Comparison of ENCODE assay signal across 8 cellular contexts in the genomic region with DNA sequence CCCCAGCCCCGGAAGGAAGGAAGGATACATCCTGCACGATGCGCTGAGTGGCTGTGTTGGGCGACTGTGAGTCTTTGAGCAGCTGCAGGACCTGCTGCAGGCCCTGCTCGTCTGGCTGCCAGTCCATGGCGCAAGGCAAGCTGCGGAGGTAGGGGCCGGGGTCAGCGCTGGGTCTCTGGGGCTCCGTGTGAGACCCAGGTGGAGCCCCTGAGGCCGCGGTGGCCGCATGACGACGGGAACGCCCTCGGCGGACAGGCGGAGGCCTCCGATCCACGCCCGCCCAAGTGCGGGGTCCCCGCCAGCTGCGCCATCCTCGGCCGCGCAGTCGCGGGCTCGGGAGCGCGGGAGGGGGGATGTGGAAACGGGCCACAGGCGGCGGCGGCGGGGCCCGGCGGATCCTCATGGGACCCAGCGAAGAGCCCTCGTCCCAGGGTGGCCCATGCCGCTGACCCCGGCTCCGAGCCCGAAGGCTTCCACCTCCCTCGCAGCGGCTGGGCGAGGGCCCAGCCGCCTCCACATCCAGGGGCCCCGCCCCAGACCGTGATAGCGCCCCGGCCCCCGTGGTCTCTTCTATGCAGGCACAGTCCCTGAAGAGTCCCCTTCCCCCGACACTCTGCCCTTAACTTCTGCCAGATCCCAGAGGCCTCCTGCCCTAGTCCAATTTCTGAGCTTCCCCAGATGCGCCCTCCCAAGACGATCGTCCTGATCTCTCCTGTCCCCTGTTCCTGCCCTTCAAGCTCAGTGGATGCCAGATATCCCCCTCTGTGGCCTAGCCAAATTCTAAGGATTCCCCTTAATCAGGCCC. TPM values are rescaled to one million over a fixed set of nuclear protein-coding genes. Genes with fewer than 3 reads are reported as not detected.
DNase-seq lines count a peak whose midpoint lies in the region; ATAC-seq and TF ChIP-seq lines count a peak whose summit lies in the region.

No MANE protein-coding gene starts in this region.

- no peak for TF ChIP-seq CTCF in HEK293 (tag by site-specific recombination; IDR thresholded peaks at IDR 0.05)
- no peak for TF ChIP-seq CTCF in fibroblast of villous mesenchyme (IDR thresholded peaks at IDR 0.05; ENCODE audit: insufficient read depth, low read depth, low read length)
- TF ChIP-seq CTCF in ovary (IDR thresholded peaks at IDR 0.05) = no peak

- peak overlapping the region; percentile 79 for H3K4me3 ChIP-seq in HEK293 (ENCODE audit: low read depth, low read length)
- H3K4me3 ChIP-seq in fibroblast of villous mesenchyme (ENCODE audit: low read depth, low read length) = peak overlapping the region; percentile 76
- peak overlapping the region; percentile 78 for H3K4me3 ChIP-seq in ovary

- POLR2A ChIA-PET in HEK293 (lab: Yijun Ruan, JAX) = interaction anchor here (0.5 to 5.1 kb wide), 6 partner anchors 11 to 88 kb away, joined by 3 to 89 read pairs (median 4); partner anchors contain the start of genes GET3, JUNB and TRIR
- POLR2A ChIA-PET in activated CD4-positive, alpha-beta memory T cell treated with anti-CD3 and anti-CD28 coated beads for 36 hours (lab: Charles Lee) = interaction anchor here (2.4 to 3.8 kb wide), 3 partner anchors 13 to 71 kb away, joined by 14 to 73 read pairs (median 24); partner anchors contain the start of genes FBXW9, JUNB and TRIR

- no peaks in the 10 kb centered on the region for H3K9me3 ChIP-seq in HEK293 (ENCODE audit: control insufficient read depth, insufficient read depth, low read depth, low read length)
- no peaks in the 10 kb centered on the region for H3K9me3 ChIP-seq in ovary

- ATAC-seq in HG03196 (IDR thresholded peaks at IDR 0.05; ENCODE audit: unreplicated experiment) = no peak

- peaks cover 26% of the 10 kb centered on the region for H3K4me1 Mint-ChIP-seq in activated CD4-positive, alpha-beta memory T cell treated with anti-CD3 and anti-CD28 coated beads for 36 hours (ENCODE audit: low read depth)

- H3K27me3 ChIP-seq in ovary = no peaks in the 10 kb centered on the region

- no peaks in the 10 kb centered on the region for H3K27me3 Mint-ChIP-seq in activated CD4-positive, alpha-beta memory T cell treated with anti-CD3 and anti-CD28 coated beads for 36 hours

- H3K4me1 ChIP-seq in HEK293 (ENCODE audit: control insufficient read depth, insufficient read depth, low read length) = no peaks in the 10 kb centered on the region
- H3K4me1 ChIP-seq in ovary (ENCODE audit: insufficient read depth) = peaks cover 8% of the 10 kb centered on the region

- CTCF ChIA-PET in HEK293 (lab: Yijun Ruan, JAX) = interaction anchor here (0.6 to 3.3 kb wide), 7 partner anchors 12 to 338 kb away, joined by 3 to 19 read pairs (median 4); partner anchors contain the start of gene TRIR
- CTCF ChIA-PET in activated CD4-positive, alpha-beta memory T cell treated with anti-CD3 and anti-CD28 coated beads for 36 hours (lab: Charles Lee) = interaction anchor here (0.8 to 4.8 kb wide), 7 partner anchors 12 to 127 kb away, joined by 4 to 44 read pairs (median 5); partner anchors contain the start of gene TRIR

- no peak for TF ChIP-seq EP300 in ovary (IDR thresholded peaks at IDR 0.05)

- peak overlapping the region; percentile 85 for H3K4me3 Mint-ChIP-seq in activated CD4-positive, alpha-beta memory T cell treated with anti-CD3 and anti-CD28 coated beads for 36 hours

- no peak for TF ChIP-seq POLR2A in ovary (IDR thresholded peaks at IDR 0.05)

- H3K36me3 ChIP-seq in HEK293 (ENCODE audit: control insufficient read depth in 2 of 2, insufficient read depth in 1 of 2, low read length in 2 of 2) (peaks cover 27 to 45% of the 10 kb centered on the region in 2 experiments), ovary (no peaks in the 10 kb centered on the region)

- intact Hi-C loops in activated CD4-positive, alpha-beta memory T cell treated with anti-CD3 and anti-CD28 coated beads for 36 hours (cut with micrococcal nuclease) = loop anchor here (5.0 kb wide), 3 partner anchors 39 to 216 kb away; partner anchors contain the start of genes CALR, DHPS and JUNB
- intact Hi-C loops in ovary (cut with DNase I) = no loop called here

- peak overlapping the region; percentile 91 for H3K27ac Mint-ChIP-seq in activated CD4-positive, alpha-beta memory T cell treated with anti-CD3 and anti-CD28 coated beads for 36 hours

- H3K27ac ChIP-seq in HEK293 (ENCODE audit: extremely low read depth, low read depth, low read length) (peak overlapping the region; percentile 97), ovary (peak overlapping the region; percentile 91 to 99)

- H3K9me3 Mint-ChIP-seq in activated CD4-positive, alpha-beta memory T cell treated with anti-CD3 and anti-CD28 coated beads for 36 hours = no peaks in the 10 kb centered on the region

- H3K36me3 Mint-ChIP-seq in activated CD4-positive, alpha-beta memory T cell treated with anti-CD3 and anti-CD28 coated beads for 36 hours = peaks cover 37% of the 10 kb centered on the region

- peak; percentile 36 for DNase-seq in activated CD4-positive, alpha-beta memory T cell treated with anti-CD3 and anti-CD28 coated beads for 36 hours
- DNase-seq in fibroblast of villous mesenchyme (ENCODE audit: low read depth) (peak; percentile 28), ovary (peak; percentile 47 to 69 (median 59)), NCI-H146 treated with DMSO at 0.1 percent for 48 hours (lab: John Stamatoyannopoulos, UW; ENCODE audit: unreplicated experiment) (no peak), DMS53 (lab: John Stamatoyannopoulos, UW) (no peak), NCI-H1694 treated with DMSO at 0.1 percent for 48 hours (lab: John Stamatoyannopoulos, UW) (no peak)

- 1 to 2% (median 1%) methylated on average over 41 to 59 of the region's 59 CpGs for WGBS in ovary, 3 donors

TF ChIP-seq in HEK293, 187 proteins besides CTCF, POLR2A, EP300 and RAD21 (continues in another document):
- TF ChIP-seq ZNF140 (tag by site-specific recombination; IDR thresholded peaks at IDR 0.05) (no peak), KLF9 (tag by site-specific recombination; IDR thresholded peaks at IDR 0.05; ENCODE audit: low read depth) (peak; percentile 18; the same call in 1 of the 2 replicates), ZNF341 (tag by site-specific recombination; IDR thresholded peaks at IDR 0.05; ENCODE audit: low read depth) (no peak), ZBTB48 (tag by site-specific recombination; IDR thresholded peaks at IDR 0.05) (peak; percentile 42; the same call in 1 of the 2 replicates), ZNF521 (tag by site-specific recombination; IDR thresholded peaks at IDR 0.05) (no peak), ZEB2 (tag by site-specific recombination; IDR thresholded peaks at IDR 0.05) (peak; percentile 12; the same call in 1 of the 2 replicates), ZNF426 (tag by site-specific recombination; IDR thresholded peaks at IDR 0.05) (no peak), ZFHX2 (tag by site-specific recombination; conservative IDR thresholded peaks at IDR 0.05) (peak; percentile 61; the same call in 1 of the 2 replicates), ZNF664 (tag by site-specific recombination; IDR thresholded peaks at IDR 0.05) (no peak), SP2 (tag by site-specific recombination; IDR thresholded peaks at IDR 0.05) (peak; percentile 12; the same call in 1 of the 2 replicates), ZXDB (tag by site-specific recombination; IDR thresholded peaks at IDR 0.05) (peak; percentile 19; the same call in 1 of the 2 replicates), KLF1 (tag by site-specific recombination; IDR thresholded peaks at IDR 0.05) (peak; percentile 55), GLI2 (tag by site-specific recombination; IDR thresholded peaks at IDR 0.05; ENCODE audit: borderline replicate concordance, low read depth) (no peak), ZNF24 (tag by site-specific recombination; IDR thresholded peaks at IDR 0.05) (no peak), ZNF530 (tag by site-specific recombination; IDR thresholded peaks at IDR 0.05; ENCODE audit: low read depth) (no peak), EGR2 (tag by site-specific recombination; IDR thresholded peaks at IDR 0.05; ENCODE audit: low read depth) (peak; percentile 31; the same call in 1 of the 2 replicates), ZNF132 (tag by site-specific recombination; IDR thresholded peaks at IDR 0.05; ENCODE audit: borderline replicate concordance) (no peak), ZNF776 (tag by site-specific recombination; IDR thresholded peaks at IDR 0.05; ENCODE audit: borderline replicate concordance) (no peak), ZNF600 (tag by site-specific recombination; IDR thresholded peaks at IDR 0.05) (peak; percentile 55)
- TF ChIP-seq, protein P1, sequence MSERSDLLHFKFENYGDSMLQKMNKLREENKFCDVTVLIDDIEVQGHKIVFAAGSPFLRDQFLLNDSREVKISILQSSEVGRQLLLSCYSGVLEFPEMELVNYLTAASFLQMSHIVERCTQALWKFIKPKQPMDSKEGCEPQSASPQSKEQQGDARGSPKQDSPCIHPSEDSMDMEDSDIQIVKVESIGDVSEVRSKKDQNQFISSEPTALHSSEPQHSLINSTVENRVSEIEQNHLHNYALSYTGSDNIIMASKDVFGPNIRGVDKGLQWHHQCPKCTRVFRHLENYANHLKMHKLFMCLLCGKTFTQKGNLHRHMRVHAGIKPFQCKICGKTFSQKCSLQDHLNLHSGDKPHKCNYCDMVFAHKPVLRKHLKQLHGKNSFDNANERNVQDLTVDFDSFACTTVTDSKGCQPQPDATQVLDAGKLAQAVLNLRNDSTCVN (tag by site-specific recombination; optimal IDR thresholded peaks at IDR 0.05) = peak; percentile 92

RNA-seq across cellular contexts. Expression of gene TNPO2, which starts 2.7 kb away (rescaled TPM):
- total RNA-seq in activated CD4-positive, alpha-beta memory T cell treated with anti-CD3 and anti-CD28 coated beads for 36 hours = 10 to 100 TPM; 65.2 to 76.4 TPM
- total RNA-seq in fibroblast of villous mesenchyme (36.7 and 53.1 TPM in 2 replicates), ovary (100 to 1,000 TPM in 2 of 7 donors, 10 to 100 TPM in 5; 42.1 to 109 (median 89.9) TPM)
- 10 to 100 TPM; 41.5 to 51.6 TPM for polyA plus RNA-seq in ovary

RNA-seq across cellular contexts. Expression of gene TRIR, which starts 13.4 kb away (rescaled TPM):
- 100 to 1,000 TPM; 167 to 182 TPM for total RNA-seq in activated CD4-positive, alpha-beta memory T cell treated with anti-CD3 and anti-CD28 coated beads for 36 hours
- total RNA-seq in fibroblast of villous mesenchyme = 127 and 153 TPM in 2 replicates
- total RNA-seq in ovary = 100 to 1,000 TPM; 134 to 476 (median 186) TPM
- 100 to 1,000 TPM; 243 to 288 TPM for polyA plus RNA-seq in ovary

RNA-seq across cellular contexts. Expression of gene GET3, which starts 16.2 kb away (rescaled TPM):
- 10 to 100 TPM; 54.2 TPM for total RNA-seq in activated CD4-positive, alpha-beta memory T cell treated with anti-CD3 and anti-CD28 coated beads for 36 hours
- 79.2 and 82.5 TPM in 2 replicates for total RNA-seq in fibroblast of villous mesenchyme
- total RNA-seq in ovary = 10 to 100 TPM; 26.2 to 59.0 (median 47.7) TPM
- 10 to 100 TPM; 42.6 to 68.1 TPM for polyA plus RNA-seq in ovary

RNA-seq across cellular contexts. Expression of gene FBXW9, which starts 24.6 kb away (rescaled TPM):
- 1 to 10 TPM; 6.6 to 7.0 TPM for total RNA-seq in activated CD4-positive, alpha-beta memory T cell treated with anti-CD3 and anti-CD28 coated beads for 36 hours
- total RNA-seq in fibroblast of villous mesenchyme (7.3 and 15.1 TPM in 2 replicates), ovary (10 to 100 TPM in 1 of 7 donors, 1 to 10 TPM in 6; 3.5 to 14.8 (median 5.2) TPM)
- polyA plus RNA-seq in ovary = 1 to 10 TPM in 1 of 2 donors, under 1 TPM in 1; 0.37 to 6.8 TPM

RNA-seq across cellular contexts. Expression of gene BEST2, which starts 30.5 kb away (rescaled TPM):
- total RNA-seq in activated CD4-positive, alpha-beta memory T cell treated with anti-CD3 and anti-CD28 coated beads for 36 hours = not detected
- total RNA-seq in fibroblast of villous mesenchyme = not detected in 2 replicates
- total RNA-seq in ovary = not detected
- not detected for polyA plus RNA-seq in ovary

Comparison
In these comparisons a context has a peak if more than half of its experiments do, and no peak if none do; other contexts are left out.
1. DNase-seq: peak in activated CD4-positive, alpha-beta memory T cell treated with anti-CD3 and anti-CD28 coated beads for 36 hours (single experiment), fibroblast of villous mesenchyme (single experiment) and ovary (5 of 5); none in NCI-H146 treated with DMSO at 0.1 percent for 48 hours (single experiment), DMS53 (single experiment) and NCI-H1694 treated with DMSO at 0.1 percent for 48 hours (single experiment).
2. Peak in every context shown above with its lines, with median percentiles within 50 percentile points of each other: H3K4me3 ChIP-seq.